In genomic region chr4:58734030-58734673, GRCh38 we compare ENCODE assay signal across 1 cellular context.
TF ChIP-seq lines count a peak whose summit lies in the region.

No MANE protein-coding gene starts in this region.

TF ChIP-seq in GM23338, 12 proteins besides CTCF, POLR2A, EP300 and RAD21 (continued from another document):
- TF ChIP-seq, protein P1, sequence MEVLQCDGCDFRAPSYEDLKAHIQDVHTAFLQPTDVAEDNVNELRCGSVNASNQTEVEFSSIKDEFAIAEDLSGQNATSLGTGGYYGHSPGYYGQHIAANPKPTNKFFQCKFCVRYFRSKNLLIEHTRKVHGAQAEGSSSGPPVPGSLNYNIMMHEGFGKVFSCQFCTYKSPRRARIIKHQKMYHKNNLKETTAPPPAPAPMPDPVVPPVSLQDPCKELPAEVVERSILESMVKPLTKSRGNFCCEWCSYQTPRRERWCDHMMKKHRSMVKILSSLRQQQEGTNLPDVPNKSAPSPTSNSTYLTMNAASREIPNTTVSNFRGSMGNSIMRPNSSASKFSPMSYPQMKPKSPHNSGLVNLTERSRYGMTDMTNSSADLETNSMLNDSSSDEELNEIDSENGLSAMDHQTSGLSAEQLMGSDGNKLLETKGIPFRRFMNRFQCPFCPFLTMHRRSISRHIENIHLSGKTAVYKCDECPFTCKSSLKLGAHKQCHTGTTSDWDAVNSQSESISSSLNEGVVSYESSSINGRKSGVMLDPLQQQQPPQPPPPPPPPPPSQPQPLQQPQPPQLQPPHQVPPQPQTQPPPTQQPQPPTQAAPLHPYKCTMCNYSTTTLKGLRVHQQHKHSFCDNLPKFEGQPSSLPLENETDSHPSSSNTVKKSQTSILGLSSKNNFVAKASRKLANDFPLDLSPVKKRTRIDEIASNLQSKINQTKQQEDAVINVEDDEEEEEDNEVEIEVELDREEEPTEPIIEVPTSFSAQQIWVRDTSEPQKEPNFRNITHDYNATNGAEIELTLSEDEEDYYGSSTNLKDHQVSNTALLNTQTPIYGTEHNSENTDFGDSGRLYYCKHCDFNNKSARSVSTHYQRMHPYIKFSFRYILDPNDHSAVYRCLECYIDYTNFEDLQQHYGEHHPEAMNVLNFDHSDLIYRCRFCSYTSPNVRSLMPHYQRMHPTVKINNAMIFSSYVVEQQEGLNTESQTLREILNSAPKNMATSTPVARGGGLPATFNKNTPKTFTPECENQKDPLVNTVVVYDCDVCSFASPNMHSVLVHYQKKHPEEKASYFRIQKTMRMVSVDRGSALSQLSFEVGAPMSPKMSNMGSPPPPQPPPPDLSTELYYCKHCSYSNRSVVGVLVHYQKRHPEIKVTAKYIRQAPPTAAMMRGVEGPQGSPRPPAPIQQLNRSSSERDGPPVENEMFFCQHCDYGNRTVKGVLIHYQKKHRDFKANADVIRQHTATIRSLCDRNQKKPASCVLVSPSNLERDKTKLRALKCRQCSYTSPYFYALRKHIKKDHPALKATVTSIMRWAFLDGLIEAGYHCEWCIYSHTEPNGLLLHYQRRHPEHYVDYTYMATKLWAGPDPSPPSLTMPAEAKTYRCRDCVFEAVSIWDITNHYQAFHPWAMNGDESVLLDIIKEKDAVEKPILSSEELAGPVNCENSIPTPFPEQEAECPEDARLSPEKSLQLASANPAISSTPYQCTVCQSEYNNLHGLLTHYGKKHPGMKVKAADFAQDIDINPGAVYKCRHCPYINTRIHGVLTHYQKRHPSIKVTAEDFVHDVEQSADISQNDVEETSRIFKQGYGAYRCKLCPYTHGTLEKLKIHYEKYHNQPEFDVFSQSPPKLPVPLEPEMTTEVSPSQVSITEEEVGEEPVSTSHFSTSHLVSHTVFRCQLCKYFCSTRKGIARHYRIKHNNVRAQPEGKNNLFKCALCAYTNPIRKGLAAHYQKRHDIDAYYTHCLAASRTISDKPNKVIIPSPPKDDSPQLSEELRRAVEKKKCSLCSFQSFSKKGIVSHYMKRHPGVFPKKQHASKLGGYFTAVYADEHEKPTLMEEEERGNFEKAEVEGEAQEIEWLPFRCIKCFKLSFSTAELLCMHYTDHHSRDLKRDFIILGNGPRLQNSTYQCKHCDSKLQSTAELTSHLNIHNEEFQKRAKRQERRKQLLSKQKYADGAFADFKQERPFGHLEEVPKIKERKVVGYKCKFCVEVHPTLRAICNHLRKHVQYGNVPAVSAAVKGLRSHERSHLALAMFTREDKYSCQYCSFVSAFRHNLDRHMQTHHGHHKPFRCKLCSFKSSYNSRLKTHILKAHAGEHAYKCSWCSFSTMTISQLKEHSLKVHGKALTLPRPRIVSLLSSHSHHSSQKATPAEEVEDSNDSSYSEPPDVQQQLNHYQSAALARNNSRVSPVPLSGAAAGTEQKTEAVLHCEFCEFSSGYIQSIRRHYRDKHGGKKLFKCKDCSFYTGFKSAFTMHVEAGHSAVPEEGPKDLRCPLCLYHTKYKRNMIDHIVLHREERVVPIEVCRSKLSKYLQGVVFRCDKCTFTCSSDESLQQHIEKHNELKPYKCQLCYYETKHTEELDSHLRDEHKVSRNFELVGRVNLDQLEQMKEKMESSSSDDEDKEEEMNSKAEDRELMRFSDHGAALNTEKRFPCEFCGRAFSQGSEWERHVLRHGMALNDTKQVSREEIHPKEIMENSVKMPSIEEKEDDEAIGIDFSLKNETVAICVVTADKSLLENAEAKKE (CRISPR knock-in tag; IDR thresholded peaks at IDR 0.05) = no peak
- TF ChIP-seq EZH2 (IDR thresholded peaks at IDR 0.05; ENCODE audit: low read depth, unreplicated experiment) = no peak
- TF ChIP-seq ZNF331 (CRISPR knock-in tag; IDR thresholded peaks at IDR 0.05; ENCODE audit: low read depth) = no peak
- no peak for TF ChIP-seq CREB1 (CRISPR knock-in tag; IDR thresholded peaks at IDR 0.05; ENCODE audit: low read depth)
